18 cellular contexts compared by ENCODE assay signal in the genomic region with DNA sequence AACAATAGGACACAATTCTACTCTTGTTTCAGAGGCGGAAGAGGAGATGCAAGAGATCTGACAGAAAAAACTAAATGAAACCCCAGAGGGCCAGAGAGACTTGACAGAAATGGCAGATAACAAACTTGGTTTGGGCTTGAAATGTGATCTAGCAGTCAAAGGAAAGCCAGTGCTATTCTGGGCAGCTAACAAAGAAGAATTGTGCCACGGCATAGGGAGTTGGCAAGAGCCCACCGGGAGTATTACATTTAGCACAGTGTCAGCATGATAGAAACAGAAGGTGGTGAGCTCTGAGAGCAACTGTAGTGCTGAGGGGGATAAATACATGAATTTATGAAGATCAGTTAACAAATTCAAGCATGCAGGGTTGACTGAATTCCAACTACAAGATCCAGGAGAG.
DNase-seq lines count a peak whose midpoint lies in the region; ATAC-seq and TF ChIP-seq lines count a peak whose summit lies in the region.
"Had no signal": no experiment of that assay in that cellular context is flagged by ENCODE, and none has a peak within 500 bp of the region (broad histone marks: within the 10 kb centered on the region; RNA-seq: fewer than 3 reads in every experiment).

No MANE protein-coding gene starts in this region.

- peak; percentile 20 for DNase-seq in NCI-H2196 (lab: John Stamatoyannopoulos, UW; ENCODE audit: unreplicated experiment)
- DNase-seq in NCI-H2196 treated with DMSO at 0.1 percent for 48 hours (lab: John Stamatoyannopoulos, UW; ENCODE audit: unreplicated experiment) = no peak
- peak; percentile 27 for DNase-seq in fibroblast of gingiva (ENCODE audit: low read depth)
- peak; percentile 20 for DNase-seq in middle frontal gyrus (ENCODE audit: extremely low spot score, low spot score)
- DNase-seq in foreskin fibroblast = no peak
- no peak for DNase-seq in aorta
- DNase-seq in AG20443 (ENCODE audit: low spot score) = no peak
- no peak for DNase-seq in activated naive CD4-positive, alpha-beta T cell treated with anti-CD3 and anti-CD28 coated beads, Interleukin-2, amount 50 U/mL, for 72 hours (ENCODE audit: low spot score in 2 of 2)
- DNase-seq: activated CD4-positive, alpha-beta memory T cell treated with anti-CD3 and anti-CD28 coated beads for 36 hours; DMS53; erythroblast; islet precursor cell; naive thymus-derived CD8-positive, alpha-beta T cell; NCI-H524; stimulated activated CD4-positive, alpha-beta T cell treated with anti-CD3 and anti-CD28 coated beads, Interleukin-12 subunit alpha, Interleukin-12 subunit beta, amount 100 ng/mL, for 4 hours; trophoblast cell had no signal

- H3K4me1 ChIP-seq in aorta (ENCODE audit: control insufficient read depth in 1 of 2, insufficient read depth in 2 of 2, low read length in 2 of 2) = no peaks in the 10 kb centered on the region
- H3K4me1 ChIP-seq: A549 had no signal

- WGBS in aorta, 2 donors = 17 to 20% methylated on average over 3 of the region's 3 CpGs

- intact Hi-C loops in aorta (cut with DNase I) = no loop called here

- H3K36me3 Mint-ChIP-seq in activated naive CD4-positive, alpha-beta T cell treated with anti-CD3 and anti-CD28 coated beads, Interleukin-2, amount 50 U/mL, for 72 hours = no peaks in the 10 kb centered on the region

- no peak for TF ChIP-seq CTCF in foreskin fibroblast (IDR thresholded peaks at IDR 0.05; ENCODE audit: low read depth, low read length)

- H3K27ac Mint-ChIP-seq in activated naive CD4-positive, alpha-beta T cell treated with anti-CD3 and anti-CD28 coated beads, Interleukin-2, amount 50 U/mL, for 72 hours = no peak overlapping the region
- H3K27ac Mint-ChIP-seq: activated CD4-positive, alpha-beta memory T cell treated with anti-CD3 and anti-CD28 coated beads for 36 hours; T-helper 2 cell treated with Interferon-gamma antibody and Interleukin-4, amounts not matched to agents 5 μg/mL and 100 μg/mL, for 36 hours had no signal

- no peaks in the 10 kb centered on the region for H3K9me3 Mint-ChIP-seq in activated naive CD4-positive, alpha-beta T cell treated with anti-CD3 and anti-CD28 coated beads, Interleukin-2, amount 50 U/mL, for 72 hours
- H3K9me3 Mint-ChIP-seq: activated CD4-positive, alpha-beta memory T cell treated with anti-CD3 and anti-CD28 coated beads for 36 hours; naive thymus-derived CD8-positive, alpha-beta T cell; T-helper 2 cell treated with Interferon-gamma antibody and Interleukin-4, amounts not matched to agents 5 μg/mL and 100 μg/mL, for 36 hours had no signal

- H3K4me3 ChIP-seq in foreskin fibroblast (ENCODE audit: low read depth in 1 of 2, low read length in 2 of 2) (no peak overlapping the region), aorta (ENCODE audit: low read length in 2 of 2) (no peak overlapping the region)
- H3K4me3 ChIP-seq: A549 had no signal

- ATAC-seq in aorta (ENCODE audit: low FRiP score) = no peak
- ATAC-seq in activated naive CD4-positive, alpha-beta T cell treated with anti-CD3 and anti-CD28 coated beads, Interleukin-2, amount 50 U/mL, for 72 hours = no peak
- ATAC-seq: A549; naive thymus-derived CD8-positive, alpha-beta T cell had no signal

- no peaks in the 10 kb centered on the region for H3K36me3 ChIP-seq in aorta (ENCODE audit: control insufficient read depth in 1 of 2, insufficient read depth in 2 of 2, low read length in 1 of 2)

- H3K27me3 ChIP-seq in aorta (ENCODE audit: control insufficient read depth in 1 of 2, insufficient read depth in 2 of 2, low read length in 1 of 2) = no peaks in the 10 kb centered on the region

- H3K27ac ChIP-seq in aorta (ENCODE audit: low read depth in 1 of 2, low read length in 2 of 2) = no peak overlapping the region
- H3K27ac ChIP-seq: A549 had no signal

- no peaks in the 10 kb centered on the region for H3K9me3 ChIP-seq in aorta (ENCODE audit: control insufficient read depth, low read length)
- H3K9me3 ChIP-seq: A549 had no signal

Comparison
In these comparisons a context has a peak if more than half of its experiments do, and no peak if none do; other contexts are left out.
1. DNase-seq: peak in NCI-H2196 (single experiment), fibroblast of gingiva (single experiment) and middle frontal gyrus (single experiment); none in NCI-H2196 treated with DMSO at 0.1 percent for 48 hours (single experiment), foreskin fibroblast (0 of 2), aorta (0 of 2), AG20443 (single experiment) and activated naive CD4-positive, alpha-beta T cell treated with anti-CD3 and anti-CD28 coated beads, Interleukin-2, amount 50 U/mL, for 72 hours (0 of 2).